ENCODE assay signal across 20 cellular contexts in the genomic region with DNA sequence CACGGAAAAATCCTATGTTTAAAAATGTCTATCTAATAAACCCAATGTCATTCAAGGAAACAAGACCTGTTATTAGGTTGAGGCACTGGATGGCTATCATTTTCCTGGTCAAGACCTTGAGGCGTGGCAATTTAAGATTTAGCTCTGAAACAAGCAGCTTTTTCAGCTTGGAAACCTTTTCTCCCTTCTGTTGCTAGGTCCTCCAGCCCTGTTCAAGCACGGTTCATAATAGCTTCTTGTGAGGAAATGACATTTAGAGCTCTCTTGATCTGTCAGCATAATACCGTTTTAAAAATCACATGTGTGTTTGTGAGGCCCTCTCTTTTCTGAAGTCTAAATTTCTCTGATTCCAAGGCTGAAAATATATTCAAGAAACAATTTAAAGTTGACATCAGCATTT.
A peak's percentile ranks its signal among the peaks of the same experiment; 100 is the strongest.
DNase-seq lines count a peak whose midpoint lies in the region; ATAC-seq, FAIRE-seq and TF ChIP-seq lines count a peak whose summit lies in the region.
"Had no signal": no experiment of that assay in that cellular context is flagged by ENCODE, and none has a peak within 500 bp of the region (broad histone marks: within the 10 kb centered on the region; RNA-seq: fewer than 3 reads in every experiment).

No MANE protein-coding gene starts in this region.

- H3K9me3 Mint-ChIP-seq in osteocyte (ENCODE audit: unreplicated experiment): peaks cover 7% of the 10 kb centered on the region
- peaks cover 19% of the 10 kb centered on the region for H3K9me3 Mint-ChIP-seq in WTC11
- H3K9me3 Mint-ChIP-seq: memory B cell had no signal

- no peak overlapping the region for H3K4me3 ChIP-seq in NB4 (ENCODE audit: low read depth, low read length)
- H3K4me3 ChIP-seq in H1 (ENCODE audit: extremely low read depth in 1 of 4, insufficient read depth in 2 of 4, low read depth in 3 of 4, low read length in 4 of 4): no peak overlapping the region
- H3K4me3 ChIP-seq: right lobe of liver had no signal

- DNase-seq in COLO829 (ENCODE audit: low spot score) (peak; percentile 21), NB4 (ENCODE audit: low read depth) (peak; percentile 1), H1 (ENCODE audit: low read depth in 1 of 2, low spot score in 2 of 2) (no peak), osteocyte (ENCODE audit: extremely low spot score, unreplicated experiment) (no peak), G401 (ENCODE audit: low spot score) (no peak), WTC11 (ENCODE audit: low spot score) (no peak), AML-193 (lab: John Stamatoyannopoulos, UW) (no peak)
- DNase-seq: activated CD4-positive, alpha-beta T cell treated with anti-CD3 and anti-CD28 coated beads for 4 hours; activated CD8-positive, alpha-beta memory T cell treated with anti-CD3 and anti-CD28 coated beads, Interleukin-2, amount 50 U/mL, for 48 hours; activated naive CD4-positive, alpha-beta T cell treated with Interleukin-2 at 50 U/mL for 16 hours; NCI-H187 treated with DMSO at 0.1 percent for 48 hours; NCI-H510A; right lobe of liver; stimulated activated CD4-positive, alpha-beta T cell treated with anti-CD3 and anti-CD28 coated beads, Interleukin-2, amount 100 ng/mL, for 48 hours; T-helper 9 cell had no signal

- no peaks in the 10 kb centered on the region for H3K36me3 ChIP-seq in H1 (ENCODE audit: control insufficient read depth in 2 of 4, insufficient read depth in 4 of 4, low read length in 3 of 4)
- H3K36me3 ChIP-seq: right lobe of liver had no signal

- no peaks in the 10 kb centered on the region for H3K9me3 ChIP-seq in H1 (ENCODE audit: insufficient read depth in 2 of 2, low read depth in 1 of 2, low read length in 1 of 2)
- H3K9me3 ChIP-seq: right lobe of liver had no signal

- H2BK15ac ChIP-seq in H1 (ENCODE audit: low read length): no peak overlapping the region

- no peak overlapping the region for H3K4me3 Mint-ChIP-seq in osteocyte (ENCODE audit: unreplicated experiment)
- H3K4me3 Mint-ChIP-seq in WTC11: no peak overlapping the region
- H3K4me3 Mint-ChIP-seq: dendritic cell treated with granulocyte-macrophage colony-stimulating factor and Interleukin-4, amounts not matched to agents 40 ng/mL and 50 ng/mL, for 4 days; memory B cell; neural crest cell had no signal

- in situ Hi-C loops in G401 (cut with HindIII; ENCODE audit: low sequenced_read_pairs): no loop called here

- H3K27ac Mint-ChIP-seq in osteocyte (ENCODE audit: unreplicated experiment) (peak overlapping the region; percentile 13), WTC11 (no peak overlapping the region)
- H3K27ac Mint-ChIP-seq: dendritic cell treated with granulocyte-macrophage colony-stimulating factor and Interleukin-4, amounts not matched to agents 40 ng/mL and 50 ng/mL, for 4 days had no signal

- H4K20me1 ChIP-seq in H1 (replicated peaks in 1 of 2; ENCODE audit: control insufficient read depth in 1 of 2, insufficient read depth in 2 of 2, low read length in 2 of 2): no peaks in the 10 kb centered on the region

- 91% methylated on average over 4 of the region's 4 CpGs; no CpG with 5 or more reads in 1 of the 2 experiments for WGBS in H1 (ENCODE audit: extremely low coverage in 1 of 2, insufficient coverage in 1 of 2, insufficient read length in 1 of 2, insufficient replicate concordance in 2 of 2, low coverage in 1 of 2, low lambda C conversion rate in 2 of 2, missing lambda C conversion rate in 1 of 2), 2 experiments

- TF ChIP-seq EP300 in H1 (IDR thresholded peaks at IDR 0.05; ENCODE audit: borderline replicate concordance in 1 of 2, low read depth in 2 of 2, low read length in 2 of 2): no peak

- no peak overlapping the region for H3K18ac ChIP-seq in H1 (ENCODE audit: extremely low read depth, low read length)

- H4K91ac ChIP-seq in H1 (replicated peaks; ENCODE audit: insufficient read length, low read length): no peak overlapping the region

- CTCF ChIA-PET in H1 (lab: Charles Lee; ENCODE audit: partially characterized antibody) (interaction anchor here (1.3 kb wide), 1 partner anchor 12 kb away, joined by 3 read pairs; no protein-coding TSS in a partner anchor), WTC11 (lab: Charles Lee) (no interaction called here)

- H3K27me3 Mint-ChIP-seq in osteocyte (ENCODE audit: unreplicated experiment) (peaks cover 4% of the 10 kb centered on the region), WTC11 (ENCODE audit: low read depth) (peaks cover 3% of the 10 kb centered on the region; the same call in 1 of the 2 replicates)
- H3K27me3 Mint-ChIP-seq: dendritic cell treated with granulocyte-macrophage colony-stimulating factor and Interleukin-4, amounts not matched to agents 40 ng/mL and 50 ng/mL, for 4 days; memory B cell had no signal

- POLR2A ChIA-PET in H1 (lab: Charles Lee; ENCODE audit: partially characterized antibody) (no interaction called here), WTC11 (lab: Charles Lee) (no interaction called here)

- H2AFZ ChIP-seq in H1 (ENCODE audit: low read length): no peak overlapping the region

- H3K27me3 ChIP-seq in H1 (replicated peaks in 1 of 4; ENCODE audit: control insufficient read depth in 3 of 4, extremely low read depth in 1 of 4, insufficient read depth in 3 of 4, low read length in 3 of 4): no peaks in the 10 kb centered on the region
- H3K27me3 ChIP-seq: right lobe of liver had no signal

- H3K4me1 Mint-ChIP-seq in osteocyte (ENCODE audit: unreplicated experiment) (peaks cover 14% of the 10 kb centered on the region), WTC11 (peaks cover 10% of the 10 kb centered on the region)

- H3K4me1 ChIP-seq in H1 (replicated peaks in 1 of 4; ENCODE audit: control insufficient read depth in 3 of 4, insufficient read depth in 4 of 4, low read length in 3 of 4): no peaks in the 10 kb centered on the region
- H3K4me1 ChIP-seq: right lobe of liver had no signal

- H2AK5ac ChIP-seq in H1 (ENCODE audit: low read depth, low read length): no peak overlapping the region

- TF ChIP-seq POLR2A in NB4 (IDR thresholded peaks at IDR 0.05; ENCODE audit: extremely low read depth, insufficient read length) (no peak), H1 (IDR thresholded peaks at IDR 0.05; ENCODE audit: control extremely low read depth in 1 of 2, low read depth in 2 of 2, low read length in 2 of 2) (no peak)

- TF ChIP-seq CTCF in NB4 (IDR thresholded peaks at IDR 0.05; ENCODE audit: low read depth, low read length) (no peak), H1 (IDR thresholded peaks at IDR 0.05; ENCODE audit: control extremely low read depth in 1 of 3, insufficient read depth in 1 of 3, low read depth in 1 of 3, low read length in 3 of 3) (no peak), osteocyte (IDR thresholded peaks at IDR 0.05) (no peak), WTC11 (IDR thresholded peaks at IDR 0.05) (no peak)

- H4K8ac ChIP-seq in H1 (ENCODE audit: extremely low read depth, insufficient read depth, low read length): no peak overlapping the region

- H3K14ac ChIP-seq in H1 (ENCODE audit: insufficient read length): no peak overlapping the region

- H3K9ac ChIP-seq in H1 (replicated peaks in 1 of 4; ENCODE audit: extremely low read depth in 1 of 4, low read depth in 3 of 4, low read length in 3 of 4): no peak overlapping the region

- H3K56ac ChIP-seq in H1 (replicated peaks; ENCODE audit: insufficient read length, low read depth, low read length): no peak overlapping the region

- no peaks in the 10 kb centered on the region for H3K79me1 ChIP-seq in H1 (ENCODE audit: low read depth, low read length)

- H2BK120ac ChIP-seq in H1 (replicated peaks; ENCODE audit: low read depth, low read length): no peak overlapping the region

- H3K79me2 ChIP-seq in H1 (ENCODE audit: control insufficient read depth in 1 of 2, insufficient read depth in 2 of 2, low read length in 2 of 2): no peaks in the 10 kb centered on the region

- no peak overlapping the region for H3K27ac ChIP-seq in H1 (ENCODE audit: low read depth, low read length)
- H3K27ac ChIP-seq: right lobe of liver had no signal

- H3K4ac ChIP-seq in H1 (replicated peaks; ENCODE audit: insufficient read length, low read depth, low read length): no peak overlapping the region

- no peak overlapping the region for H3K4me2 ChIP-seq in H1 (ENCODE audit: insufficient read depth in 1 of 2, low read depth in 2 of 2, low read length in 2 of 2)

- TF ChIP-seq RAD21 in H1 (IDR thresholded peaks at IDR 0.05 in 1 of 2, conservative IDR thresholded peaks at IDR 0.05 in 1 of 2; ENCODE audit: low read depth in 2 of 2, low read length in 2 of 2): no peak

- H4K5ac ChIP-seq in H1 (ENCODE audit: insufficient read length, low read depth, low read length): no peak overlapping the region

- no peak overlapping the region for H2BK12ac ChIP-seq in H1 (ENCODE audit: low read depth, low read length)

- H3K36me3 Mint-ChIP-seq in osteocyte (ENCODE audit: unreplicated experiment) (no peaks in the 10 kb centered on the region), WTC11 (peaks cover 9% of the 10 kb centered on the region)

- no peak overlapping the region for H2BK5ac ChIP-seq in H1 (ENCODE audit: low read depth, low read length)

- H2BK20ac ChIP-seq in H1 (ENCODE audit: low read length): no peak overlapping the region

- peak; percentile 7 for FAIRE-seq in H1 (lab: Jason Lieb, UNC)

- H3K23ac ChIP-seq in H1 (ENCODE audit: insufficient read length): no peak overlapping the region

- H3K23me2 ChIP-seq in H1 (ENCODE audit: low read depth, low read length): no peaks in the 10 kb centered on the region

- ATAC-seq in WTC11 (no peak), GM18868 (IDR thresholded peaks at IDR 0.05; ENCODE audit: unreplicated experiment) (no peak)
- ATAC-seq: esophagus mucosa had no signal

TF ChIP-seq in H1, 55 proteins besides CTCF, POLR2A, EP300 and RAD21 (continues in another document):
- TF ChIP-seq, protein P1, sequence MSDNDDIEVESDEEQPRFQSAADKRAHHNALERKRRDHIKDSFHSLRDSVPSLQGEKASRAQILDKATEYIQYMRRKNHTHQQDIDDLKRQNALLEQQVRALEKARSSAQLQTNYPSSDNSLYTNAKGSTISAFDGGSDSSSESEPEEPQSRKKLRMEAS (IDR thresholded peaks at IDR 0.05): no peak
- TF ChIP-seq KDM4A (IDR thresholded peaks at IDR 0.05; ENCODE audit: low read depth, low read length, severe bottlenecking) (no peak), RFX5 (IDR thresholded peaks at IDR 0.05; ENCODE audit: borderline replicate concordance, low read depth, low read length) (no peak), GABPA (IDR thresholded peaks at IDR 0.05; ENCODE audit: borderline replicate concordance, insufficient read depth, low read length) (no peak), JUN (IDR thresholded peaks at IDR 0.05; ENCODE audit: low read depth, low read length) (no peak)

TF ChIP-seq in WTC11, 78 proteins besides CTCF, POLR2A, EP300 and RAD21 (continues in another document):
- TF ChIP-seq HMGA2 (CRISPR knock-in tag; IDR thresholded peaks at IDR 0.05) (no peak), ZBTB21 (CRISPR knock-in tag; IDR thresholded peaks at IDR 0.05; ENCODE audit: borderline replicate concordance) (no peak), NR1H2 (CRISPR knock-in tag; IDR thresholded peaks at IDR 0.05) (no peak)
- TF ChIP-seq, protein P2, sequence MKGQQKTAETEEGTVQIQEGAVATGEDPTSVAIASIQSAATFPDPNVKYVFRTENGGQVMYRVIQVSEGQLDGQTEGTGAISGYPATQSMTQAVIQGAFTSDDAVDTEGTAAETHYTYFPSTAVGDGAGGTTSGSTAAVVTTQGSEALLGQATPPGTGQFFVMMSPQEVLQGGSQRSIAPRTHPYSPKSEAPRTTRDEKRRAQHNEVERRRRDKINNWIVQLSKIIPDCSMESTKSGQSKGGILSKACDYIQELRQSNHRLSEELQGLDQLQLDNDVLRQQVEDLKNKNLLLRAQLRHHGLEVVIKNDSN (CRISPR knock-in tag; IDR thresholded peaks at IDR 0.05): no peak

Comparison
In these comparisons a context has a peak if more than half of its experiments do, and no peak if none do; other contexts are left out.
1. DNase-seq: peak in COLO829 (single experiment) and NB4 (single experiment); none in H1 (0 of 2), osteocyte (single experiment), G401 (single experiment), WTC11 (single experiment) and AML-193 (0 of 2).